In the genomic region with DNA sequence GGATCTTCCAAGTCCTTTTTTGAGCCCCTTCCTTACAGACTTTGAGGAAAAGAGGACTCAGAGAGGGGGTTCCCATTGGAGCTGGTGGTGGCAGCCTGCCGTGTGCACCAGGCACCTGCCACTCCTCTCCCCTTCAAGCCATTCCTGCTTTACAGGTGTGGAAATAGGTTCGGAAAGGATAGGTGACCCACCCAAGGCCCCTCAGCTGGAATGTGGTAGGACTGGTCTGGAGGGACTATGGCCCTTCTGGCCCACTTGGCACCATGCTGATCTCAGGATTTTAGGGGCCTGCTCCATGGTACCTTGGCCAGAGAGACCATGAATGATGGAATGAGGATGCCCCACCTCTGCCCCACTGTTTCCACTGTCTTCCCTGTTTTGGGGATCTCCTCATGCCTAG, we compare ENCODE assay signal across 11 cellular contexts. TPM values are rescaled to one million over a fixed set of nuclear protein-coding genes. Genes with fewer than 3 reads are reported as not detected.
DNase-seq lines count a peak whose midpoint lies in the region; ATAC-seq and TF ChIP-seq lines count a peak whose summit lies in the region.
"Had no signal": no experiment of that assay in that cellular context is flagged by ENCODE, and none has a peak within 500 bp of the region (broad histone marks: within the 10 kb centered on the region; RNA-seq: fewer than 3 reads in every experiment).

No MANE protein-coding gene starts in this region.

- H3K4me3 ChIP-seq in HUES6 (ENCODE audit: low read depth, low read length), result 0 out of 2 replicates have a peak overlapping the region, but pooled peaks have one; percentile 70
- H3K4me3 ChIP-seq in hepatocyte, result no peak overlapping the region

- H3K27me3 ChIP-seq in HUES6 (ENCODE audit: control insufficient read depth, insufficient read depth, low read length) (peaks cover 26% of the 10 kb centered on the region), hepatocyte (no peaks in the 10 kb centered on the region)

- no peak for DNase-seq in activated CD4-positive, alpha-beta memory T cell treated with anti-CD3 and anti-CD28 coated beads for 36 hours
- DNase-seq in hepatocyte (ENCODE audit: low spot score) (no peak), NCI-H2196 treated with DMSO at 0.1 percent for 48 hours (lab: John Stamatoyannopoulos, UW; ENCODE audit: unreplicated experiment) (no peak), DMS153 (lab: John Stamatoyannopoulos, UW) (no peak), COLO829 (ENCODE audit: low spot score) (no peak)
- DNase-seq in stimulated activated effector memory CD8-positive, alpha-beta T cell treated with anti-CD3 and anti-CD28 coated beads, Interleukin-12 subunit alpha, Interleukin-12 subunit beta, amount 100 ng/mL, for 72 hours (ENCODE audit: low spot score in 2 of 2), result no peak
- DNase-seq: gastrocnemius medialis, left ventricle myocardium superior, MV-4-11 had no signal

- peak overlapping the region; percentile 74 for H3K4me3 Mint-ChIP-seq in activated CD4-positive, alpha-beta memory T cell treated with anti-CD3 and anti-CD28 coated beads for 36 hours
- H3K4me3 Mint-ChIP-seq in stimulated activated effector memory CD8-positive, alpha-beta T cell treated with anti-CD3 and anti-CD28 coated beads, Interleukin-12 subunit alpha, Interleukin-12 subunit beta, amount 100 ng/mL, for 72 hours, result peak overlapping the region; percentile 76

- peaks cover 3% of the 10 kb centered on the region for H3K36me3 Mint-ChIP-seq in activated CD4-positive, alpha-beta memory T cell treated with anti-CD3 and anti-CD28 coated beads for 36 hours
- H3K36me3 Mint-ChIP-seq in stimulated activated effector memory CD8-positive, alpha-beta T cell treated with anti-CD3 and anti-CD28 coated beads, Interleukin-12 subunit alpha, Interleukin-12 subunit beta, amount 100 ng/mL, for 72 hours, result peaks cover 5% of the 10 kb centered on the region

- no peak overlapping the region for H2AFZ ChIP-seq in hepatocyte

- H3K36me3 ChIP-seq in HUES6 (ENCODE audit: control insufficient read depth, insufficient read depth, low read length) (no peaks in the 10 kb centered on the region), hepatocyte (replicated peaks; ENCODE audit: insufficient read depth, low read depth) (no peaks in the 10 kb centered on the region)
- H3K36me3 ChIP-seq: cardiac muscle cell, gastrocnemius medialis had no signal

- 85% methylated on average over 2 of the region's 2 CpGs for WGBS in hepatocyte (ENCODE audit: low lambda C conversion rate, missing lambda C conversion rate)

- CTCF ChIA-PET in activated CD4-positive, alpha-beta memory T cell treated with anti-CD3 and anti-CD28 coated beads for 36 hours (lab: Charles Lee), result interaction anchor here (2.0 to 3.5 kb wide), 3 partner anchors 12 to 40 kb away, joined by 8 to 17 read pairs (median 12); partner anchors contain the start of gene ANKS6

- H3K9me3 Mint-ChIP-seq in activated CD4-positive, alpha-beta memory T cell treated with anti-CD3 and anti-CD28 coated beads for 36 hours, result no peaks in the 10 kb centered on the region
- no peaks in the 10 kb centered on the region for H3K9me3 Mint-ChIP-seq in stimulated activated effector memory CD8-positive, alpha-beta T cell treated with anti-CD3 and anti-CD28 coated beads, Interleukin-12 subunit alpha, Interleukin-12 subunit beta, amount 100 ng/mL, for 72 hours

- no peaks in the 10 kb centered on the region for H3K27me3 Mint-ChIP-seq in activated CD4-positive, alpha-beta memory T cell treated with anti-CD3 and anti-CD28 coated beads for 36 hours

- no peak overlapping the region for H3K9ac ChIP-seq in HUES6 (ENCODE audit: low read length)

- no peaks in the 10 kb centered on the region for H3K9me2 ChIP-seq in hepatocyte (replicated peaks; ENCODE audit: insufficient read depth)

- peaks cover 29% of the 10 kb centered on the region for H3K4me1 ChIP-seq in HUES6 (ENCODE audit: control insufficient read depth, insufficient read depth, low read length)
- H3K4me1 ChIP-seq in hepatocyte (ENCODE audit: insufficient read depth), result peaks cover 38% of the 10 kb centered on the region

- H3K4me2 ChIP-seq in hepatocyte, result peak overlapping the region; percentile 97

- H3K79me2 ChIP-seq in hepatocyte, result no peaks in the 10 kb centered on the region

- H4K20me1 ChIP-seq in hepatocyte (ENCODE audit: insufficient read depth, poor library complexity, severe bottlenecking), result no peaks in the 10 kb centered on the region

- H3K9me3 ChIP-seq in HUES6 (ENCODE audit: control insufficient read depth, insufficient read depth, low read depth, low read length), result no peaks in the 10 kb centered on the region
- no peaks in the 10 kb centered on the region for H3K9me3 ChIP-seq in hepatocyte (ENCODE audit: low read depth)
- H3K9me3 ChIP-seq: gastrocnemius medialis had no signal

- POLR2A ChIA-PET in activated CD4-positive, alpha-beta memory T cell treated with anti-CD3 and anti-CD28 coated beads for 36 hours (lab: Charles Lee), result interaction anchor here (1.7 kb wide), 1 partner anchor 12 kb away, joined by 8 read pairs; the partner anchor contains the start of gene ANKS6

- no peak for TF ChIP-seq CTCF in hepatocyte (IDR thresholded peaks at IDR 0.05; ENCODE audit: poor library complexity)

- H3K27ac ChIP-seq in HUES6 (ENCODE audit: low read depth, low read length) (no peak overlapping the region), hepatocyte (peak overlapping the region; percentile 69)
- H3K27ac ChIP-seq: cardiac muscle cell, gastrocnemius medialis had no signal

- no peak overlapping the region for H3K27ac Mint-ChIP-seq in activated CD4-positive, alpha-beta memory T cell treated with anti-CD3 and anti-CD28 coated beads for 36 hours
- H3K27ac Mint-ChIP-seq in stimulated activated effector memory CD8-positive, alpha-beta T cell treated with anti-CD3 and anti-CD28 coated beads, Interleukin-12 subunit alpha, Interleukin-12 subunit beta, amount 100 ng/mL, for 72 hours, result peak overlapping the region; percentile 12

- intact Hi-C loops in activated CD4-positive, alpha-beta memory T cell treated with anti-CD3 and anti-CD28 coated beads for 36 hours (cut with micrococcal nuclease), result loop anchor here (5.0 to 10.0 kb wide), 2 partner anchors 188 to 296 kb away; partner anchors contain the start of gene TGFBR1

- ATAC-seq in stimulated activated effector memory CD8-positive, alpha-beta T cell treated with anti-CD3 and anti-CD28 coated beads, Interleukin-12 subunit alpha, Interleukin-12 subunit beta, amount 100 ng/mL, for 72 hours, result no peak
- ATAC-seq: gastrocnemius medialis, left ventricle myocardium superior had no signal

- H3K4me1 Mint-ChIP-seq in activated CD4-positive, alpha-beta memory T cell treated with anti-CD3 and anti-CD28 coated beads for 36 hours (ENCODE audit: low read depth), result peaks cover 35% of the 10 kb centered on the region
- peaks cover 39% of the 10 kb centered on the region for H3K4me1 Mint-ChIP-seq in stimulated activated effector memory CD8-positive, alpha-beta T cell treated with anti-CD3 and anti-CD28 coated beads, Interleukin-12 subunit alpha, Interleukin-12 subunit beta, amount 100 ng/mL, for 72 hours

RNA-seq across cellular contexts. Expression of gene GALNT12, which starts 1.4 kb away (rescaled TPM):
- 1 to 10 TPM; 6.3 to 7.9 TPM for total RNA-seq in activated CD4-positive, alpha-beta memory T cell treated with anti-CD3 and anti-CD28 coated beads for 36 hours
- 13.0 and 16.4 TPM in 2 replicates for total RNA-seq in hepatocyte
- polyA plus RNA-seq in hepatocyte, result 13.9 and 17.2 TPM in 2 replicates

RNA-seq across cellular contexts. Expression of gene ANKS6, which starts 12.5 kb away (rescaled TPM):
- 10 to 100 TPM; 13.0 to 16.0 TPM for total RNA-seq in activated CD4-positive, alpha-beta memory T cell treated with anti-CD3 and anti-CD28 coated beads for 36 hours
- 22.9 and 24.6 TPM in 2 replicates for total RNA-seq in hepatocyte
- 21.3 and 23.5 TPM in 2 replicates for polyA plus RNA-seq in hepatocyte
